ENCODE assay signal across 19 cellular contexts in genomic region chr4:88742561-88742960, GRCh38.
"Had no signal": no experiment of that assay in that cellular context is flagged by ENCODE, and none has a peak within 500 bp of the region (broad histone marks: within the 10 kb centered on the region; RNA-seq: fewer than 3 reads in every experiment).

No MANE protein-coding gene starts in this region.

- H3K27ac ChIP-seq: body of pancreas, colonic mucosa, foreskin keratinocyte, left ventricle myocardium inferior, WERI-Rb-1 had no signal

- DNase-seq: activated CD4-positive, alpha-beta T cell treated with anti-CD3 and anti-CD28 coated beads, Interleukin-2, amount 50 U/mL, for 4 hours; activated naive CD4-positive, alpha-beta T cell treated with Interleukin-2 at 50 U/mL for 16 hours; activated naive CD8-positive, alpha-beta T cell treated with anti-CD3 and anti-CD28 coated beads, Interleukin-2, amount 10 ng/mL, durations not matched to agents 7 days and 5 days; amygdala; body of pancreas; caudate nucleus; colonic mucosa; endodermal cell; foreskin keratinocyte; left ventricle myocardium inferior; mammary epithelial cell; midbrain; posterior cingulate gyrus; stimulated activated CD4-positive, alpha-beta T cell treated with anti-CD3 and anti-CD28 coated beads, Interleukin-12 subunit alpha, Interleukin-12 subunit beta, amount 100 ng/mL, for 4 hours; stimulated activated naive CD8-positive, alpha-beta T cell treated with anti-CD3 and anti-CD28 coated beads, Interleukin-15, Interleukin-2, amounts not matched to agents 100 U/mL and 50 U/mL, for 24 hours; substantia nigra; tibial artery; WERI-Rb-1 had no signal

- H3K27me3 ChIP-seq: body of pancreas, colonic mucosa, foreskin keratinocyte, tibial artery had no signal

- H3K4me1 ChIP-seq: colonic mucosa, foreskin keratinocyte had no signal

- H3K9me3 Mint-ChIP-seq: activated naive CD8-positive, alpha-beta T cell treated with anti-CD3 and anti-CD28 coated beads, Interleukin-2, amount 10 ng/mL, durations not matched to agents 7 days and 5 days; endodermal cell; nephron had no signal

- ATAC-seq: body of pancreas; foreskin keratinocyte; stimulated activated naive CD8-positive, alpha-beta T cell treated with anti-CD3 and anti-CD28 coated beads, Interleukin-15, Interleukin-2, amounts not matched to agents 100 U/mL and 50 U/mL, for 24 hours had no signal

- H3K4me3 ChIP-seq: body of pancreas, colonic mucosa, left ventricle myocardium inferior, tibial artery had no signal

- H3K27me3 Mint-ChIP-seq: activated naive CD8-positive, alpha-beta T cell treated with anti-CD3 and anti-CD28 coated beads, Interleukin-2, amount 10 ng/mL, durations not matched to agents 7 days and 5 days had no signal

- H3K4me3 Mint-ChIP-seq: activated naive CD8-positive, alpha-beta T cell treated with anti-CD3 and anti-CD28 coated beads, Interleukin-2, amount 10 ng/mL, durations not matched to agents 7 days and 5 days; endodermal cell; nephron had no signal

- H3K9me3 ChIP-seq: body of pancreas, colonic mucosa, left ventricle myocardium inferior, tibial artery had no signal
